Comparison of ENCODE assay signal across 8 cellular contexts in the genomic region with DNA sequence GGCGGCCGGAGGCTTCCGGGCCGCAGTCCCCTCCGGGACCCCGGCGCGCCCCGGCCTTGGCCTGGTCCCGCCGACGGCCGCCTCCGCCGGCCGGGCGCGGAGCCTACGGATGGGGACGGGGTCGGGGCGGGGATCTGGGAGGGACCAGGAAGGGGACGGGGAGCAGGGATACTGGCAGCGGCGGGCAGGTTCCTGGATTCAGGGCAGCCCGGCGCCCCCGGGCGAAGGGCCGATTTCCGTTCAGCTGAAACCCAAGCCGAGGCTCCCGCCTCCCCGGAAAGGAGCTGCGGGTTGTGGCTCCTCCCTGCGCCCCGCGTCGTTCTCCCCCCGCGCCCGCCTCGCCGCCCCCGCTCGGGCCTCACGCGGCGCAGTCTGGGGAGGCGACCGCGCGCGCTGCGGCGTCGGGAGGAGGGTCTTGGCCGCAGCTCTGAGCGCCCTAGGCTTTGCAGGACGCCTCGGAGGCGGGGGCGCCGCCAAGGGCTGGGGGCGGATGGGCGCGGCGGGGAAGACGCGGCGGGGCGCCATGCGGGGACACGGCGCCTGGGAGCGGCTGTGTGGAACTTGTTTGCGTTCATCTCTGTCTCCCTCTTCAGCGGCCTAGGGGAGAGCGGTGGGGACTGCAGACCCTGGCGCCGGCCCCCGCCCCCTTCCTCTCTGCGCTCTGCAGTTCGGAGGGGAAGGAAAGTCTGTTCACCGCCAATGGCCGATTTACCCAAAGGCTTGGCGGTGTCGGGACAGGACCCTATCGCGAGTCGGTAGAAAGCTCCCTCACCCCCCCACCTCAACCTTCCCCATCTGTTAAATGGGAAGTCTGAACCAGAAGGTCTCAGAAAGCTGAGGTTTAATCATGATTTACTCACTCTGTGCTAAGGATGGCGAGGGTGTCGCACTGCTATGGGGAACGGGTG. TPM values are rescaled to one million over a fixed set of nuclear protein-coding genes. Genes with fewer than 3 reads are reported as not detected.
DNase-seq lines count a peak whose midpoint lies in the region; ATAC-seq and TF ChIP-seq lines count a peak whose summit lies in the region.

No MANE protein-coding gene starts in this region.

- TF ChIP-seq CTCF in A673 (conservative IDR thresholded peaks at IDR 0.05; ENCODE audit: low read depth, low read length) (no peak), coronary artery (IDR thresholded peaks at IDR 0.05) (no peak), upper lobe of right lung (IDR thresholded peaks at IDR 0.05) (no peak)

- H3K27ac ChIP-seq in A673 (ENCODE audit: low read depth, low read length, poor library complexity, severe bottlenecking) (no peak overlapping the region), coronary artery (no peak overlapping the region), mesodermal cell (ENCODE audit: low read depth, low read length, severe bottlenecking) (no peak overlapping the region), upper lobe of right lung (peak overlapping the region; percentile 36)

- CTCF ChIA-PET in A673 (lab: Charles Lee) = interaction anchor here (0.5 kb wide), 1 partner anchor 14 kb away, joined by 3 read pairs; no protein-coding TSS in a partner anchor

- POLR2A ChIA-PET in A673 (lab: Charles Lee; ENCODE audit: low non-redundant PET) = no interaction called here

- 1 to 4% methylated on average over 43 to 46 of the region's 94 CpGs for WGBS in mesodermal cell (ENCODE audit: insufficient coverage in 2 of 2), 2 experiments

- no peaks in the 10 kb centered on the region for H3K9me3 ChIP-seq in A673 (ENCODE audit: low read depth, low read length, poor library complexity, severe bottlenecking)
- H3K9me3 ChIP-seq in mesodermal cell (ENCODE audit: control insufficient read depth, low read length) = no peaks in the 10 kb centered on the region
- no peaks in the 10 kb centered on the region for H3K9me3 ChIP-seq in upper lobe of right lung

- H3K36me3 ChIP-seq in A673 (ENCODE audit: insufficient read depth, low read length, poor library complexity, severe bottlenecking) (no peaks in the 10 kb centered on the region), H7 (replicated peaks; ENCODE audit: control insufficient read depth, insufficient read depth, low read length) (no peaks in the 10 kb centered on the region), mesodermal cell (ENCODE audit: control insufficient read depth, insufficient read depth, low read length) (no peaks in the 10 kb centered on the region), upper lobe of right lung (no peaks in the 10 kb centered on the region)

- intact Hi-C loops in A673 (cut with micrococcal nuclease; ENCODE audit: unreplicated experiment) = no loop called here
- intact Hi-C loops in upper lobe of right lung (cut with DNase I) = no loop called here

- DNase-seq in A673 (ENCODE audit: low spot score) (peak; percentile 78), H7 (peak; percentile 95), SK-N-DZ (ENCODE audit: low spot score) (peak; percentile 79), coronary artery (ENCODE audit: low spot score) (no peak), upper lobe of right lung (peak; percentile 72)

- H3K4me1 ChIP-seq in A673 (ENCODE audit: insufficient read depth, low read length, poor library complexity, severe bottlenecking) (peaks cover 6% of the 10 kb centered on the region), mesodermal cell (ENCODE audit: control insufficient read depth, insufficient read depth, low read length, poor library complexity, severe bottlenecking) (no peaks in the 10 kb centered on the region), upper lobe of right lung (no peaks in the 10 kb centered on the region)

- H3K27me3 ChIP-seq in A673 (replicated peaks; ENCODE audit: insufficient read depth, low read depth, low read length, poor library complexity) (no peaks in the 10 kb centered on the region), H7 (ENCODE audit: control insufficient read depth, insufficient read depth, low read length) (peaks cover 4% of the 10 kb centered on the region), upper lobe of right lung (peaks cover 14% of the 10 kb centered on the region)

- ATAC-seq in upper lobe of right lung (peak; percentile 62), GM19463 (IDR thresholded peaks at IDR 0.05; ENCODE audit: unreplicated experiment) (no peak), GM21360 (IDR thresholded peaks at IDR 0.05; ENCODE audit: unreplicated experiment) (no peak)

- no TSS peak for BruUV-seq in A673 (replicated peaks; lab: Mats Ljungman, UMichigan)

- H3K4me3 ChIP-seq in A673 (ENCODE audit: low read depth, low read length, poor library complexity, severe bottlenecking) (peak overlapping the region; percentile 79), H7 (ENCODE audit: insufficient read depth, low read depth, low read length) (peak overlapping the region; percentile 90), coronary artery (peak overlapping the region; percentile 69), mesodermal cell (ENCODE audit: extremely low read depth, insufficient read depth, low read length, poor library complexity, severe bottlenecking) (peak overlapping the region; percentile 51), upper lobe of right lung (peak overlapping the region; percentile 58)

RNA-seq across cellular contexts. Expression of a gene that starts 22.7 kb away (rescaled TPM):
- total RNA-seq in A673 (2021) (29.4 and 31.6 TPM in 2 replicates), upper lobe of right lung (31.5 TPM)
- total RNA-seq in H7 (2014; rRNA removed; shearing (Covaris generic)) = 14.5 and 19.3 TPM in 2 replicates
- 48.3 and 55.4 TPM in 2 replicates for polyA plus RNA-seq in SK-N-DZ (2014; cell fraction: cytosol; rRNA removed)
- 37.6 and 47.4 TPM in 2 replicates for polyA plus RNA-seq in SK-N-DZ (2014; cell fraction: nucleus; rRNA removed)
- polyA plus RNA-seq in mesodermal cell (2013, experiment 1 of 2) = 23.3 TPM
- 23.1 TPM for polyA plus RNA-seq in mesodermal cell (2013, experiment 2 of 2)
